Comparison of ENCODE assay signal across 25 cellular contexts in the genomic region with DNA sequence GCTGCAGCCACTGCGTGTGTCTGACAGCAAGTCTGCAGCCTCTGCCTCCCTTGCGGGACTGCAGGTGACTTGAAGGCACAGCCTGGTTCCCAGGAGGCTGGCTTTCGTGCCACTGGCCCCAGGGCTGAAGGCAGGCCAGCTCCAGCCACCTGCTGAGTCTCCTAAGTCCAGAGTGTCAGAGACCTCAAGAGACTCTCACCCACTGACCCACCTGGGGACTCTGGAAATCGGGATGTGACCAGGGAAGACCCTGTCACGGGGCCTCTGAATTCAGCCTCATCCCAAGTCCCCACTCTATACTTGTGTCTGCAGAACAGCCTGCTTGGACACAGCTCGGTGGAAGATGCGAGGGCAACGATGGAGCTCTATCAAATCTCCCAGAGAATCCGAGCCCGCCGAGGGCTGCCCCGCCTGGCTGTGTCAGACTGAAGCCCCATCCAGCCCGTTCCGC. TPM values are rescaled to one million over a fixed set of nuclear protein-coding genes. Genes with fewer than 3 reads are reported as not detected.
A peak's percentile ranks its signal among the peaks of the same experiment; 100 is the strongest.
DNase-seq lines count a peak whose midpoint lies in the region; ATAC-seq and TF ChIP-seq lines count a peak whose summit lies in the region.
"Had no signal": no experiment of that assay in that cellular context is flagged by ENCODE, and none has a peak within 500 bp of the region (broad histone marks: within the 10 kb centered on the region; RNA-seq: fewer than 3 reads in every experiment).

No MANE protein-coding gene starts in this region.

- H3K4me1 ChIP-seq in lung (ENCODE audit: control insufficient read depth in 2 of 2, insufficient read depth in 2 of 2, low read length in 2 of 2) (peaks cover 0 to 11% of the 10 kb centered on the region in 2 donors), ovary (ENCODE audit: insufficient read depth) (no peaks in the 10 kb centered on the region), osteoblast (ENCODE audit: insufficient read depth, low read length) (peaks cover 12% of the 10 kb centered on the region)
- H3K4me1 ChIP-seq: A549, neural progenitor cell had no signal

- H3K27me3 ChIP-seq in lung (ENCODE audit: control insufficient read depth, insufficient read depth) (no peaks in the 10 kb centered on the region), ovary (no peaks in the 10 kb centered on the region), osteoblast (ENCODE audit: insufficient read depth, low read length) (no peaks in the 10 kb centered on the region)
- H3K27me3 ChIP-seq: neural progenitor cell, upper lobe of left lung had no signal

- H3K9me3 Mint-ChIP-seq in activated CD4-positive, alpha-beta T cell treated with anti-CD3 and anti-CD28 coated beads, Interleukin-2, amount 10 ng/mL, durations not matched to agents 7 days and 5 days, result no peaks in the 10 kb centered on the region
- H3K9me3 Mint-ChIP-seq in activated B cell treated with CpG ODN at 0.5 μM for 24 hours, result no peaks in the 10 kb centered on the region
- no peaks in the 10 kb centered on the region for H3K9me3 Mint-ChIP-seq in stimulated activated memory B cell treated with anti-CD40 and anti-IgM and Interleukin-4, amounts not matched to agents 10 μg/mL and 1 μg/mL and 100 μg/mL, for 72 hours
- H3K9me3 Mint-ChIP-seq: activated naive CD4-positive, alpha-beta T cell treated with anti-CD3 and anti-CD28 coated beads for 36 hours; activated T-cell treated with anti-CD3 and anti-CD28 coated beads, Interleukin-2, amount 50 U/mL, for 4 hours; neural progenitor cell had no signal

- peak overlapping the region; percentile 69 for H3K27ac Mint-ChIP-seq in activated CD4-positive, alpha-beta T cell treated with anti-CD3 and anti-CD28 coated beads, Interleukin-2, amount 10 ng/mL, durations not matched to agents 7 days and 5 days
- H3K27ac Mint-ChIP-seq in activated B cell treated with CpG ODN at 0.5 μM for 24 hours, result peak overlapping the region; percentile 80
- peak overlapping the region; percentile 88 for H3K27ac Mint-ChIP-seq in stimulated activated memory B cell treated with anti-CD40 and anti-IgM and Interleukin-4, amounts not matched to agents 10 μg/mL and 1 μg/mL and 100 μg/mL, for 72 hours
- H3K27ac Mint-ChIP-seq: activated naive CD4-positive, alpha-beta T cell treated with anti-CD3 and anti-CD28 coated beads for 36 hours; neural progenitor cell had no signal

- H3K27ac ChIP-seq in lung (ENCODE audit: low read depth in 1 of 2, low read length in 1 of 2) (no peak overlapping the region), ovary (no peak overlapping the region), osteoblast (ENCODE audit: low read depth, low read length) (no peak overlapping the region)
- H3K27ac ChIP-seq: A549, HL-60, neural progenitor cell, upper lobe of left lung had no signal

- 91 to 94% methylated on average over 14 of the region's 14 CpGs for WGBS in lung, 2 donors
- WGBS in ovary, 3 donors, result 80 to 89% (median 88%) methylated on average over 14 of the region's 14 CpGs

- H3K79me2 ChIP-seq in osteoblast (ENCODE audit: insufficient read depth, low read length), result no peaks in the 10 kb centered on the region

- CTCF ChIA-PET in activated CD4-positive, alpha-beta T cell treated with anti-CD3 and anti-CD28 coated beads, Interleukin-2, amount 10 ng/mL, durations not matched to agents 7 days and 5 days (lab: Charles Lee), result interaction anchor here (1.4 kb wide), 1 partner anchor 31 kb away, joined by 3 read pairs; no protein-coding TSS in a partner anchor
- CTCF ChIA-PET in activated B cell treated with CpG ODN at 0.5 μM for 24 hours (lab: Charles Lee), result interaction anchor here (1.3 to 9.3 kb wide), 3 partner anchors 9 to 31 kb away, joined by 3 to 79 read pairs (median 3); no protein-coding TSS in a partner anchor

- H2AFZ ChIP-seq in osteoblast (ENCODE audit: low read length), result no peak overlapping the region
- H2AFZ ChIP-seq: neural progenitor cell had no signal

- no peak for TF ChIP-seq EP300 in ovary (IDR thresholded peaks at IDR 0.05)

- ATAC-seq in activated B cell treated with CpG ODN at 0.5 μM for 24 hours (ENCODE audit: low read depth) (no peak), lung (ENCODE audit: insufficient read depth, low FRiP score) (no peak), left lobe of liver (no peak)
- no peak for ATAC-seq in stimulated activated memory B cell treated with anti-CD40 and anti-IgM and Interleukin-4, amounts not matched to agents 10 μg/mL and 1 μg/mL and 100 μg/mL, for 72 hours
- ATAC-seq: A549; activated T-cell treated with anti-CD3 and anti-CD28 coated beads, Interleukin-2, amount 50 U/mL, for 4 hours; HepG2; left ventricle myocardium superior; mucosa of descending colon had no signal

- peaks cover 45% of the 10 kb centered on the region for H3K4me1 Mint-ChIP-seq in activated CD4-positive, alpha-beta T cell treated with anti-CD3 and anti-CD28 coated beads, Interleukin-2, amount 10 ng/mL, durations not matched to agents 7 days and 5 days
- peaks cover 86% of the 10 kb centered on the region for H3K4me1 Mint-ChIP-seq in activated B cell treated with CpG ODN at 0.5 μM for 24 hours
- H3K4me1 Mint-ChIP-seq in stimulated activated memory B cell treated with anti-CD40 and anti-IgM and Interleukin-4, amounts not matched to agents 10 μg/mL and 1 μg/mL and 100 μg/mL, for 72 hours, result peaks cover 63% of the 10 kb centered on the region

- DNase-seq in activated CD4-positive, alpha-beta T cell treated with anti-CD3 and anti-CD28 coated beads, Interleukin-2, amount 10 ng/mL, durations not matched to agents 7 days and 5 days, result no peak
- no peak for DNase-seq in activated CD4-positive, alpha-beta T cell treated with anti-CD3 and anti-CD28 coated beads, Interleukin-2, amount 50 U/mL, for 1 hour
- DNase-seq in activated B cell treated with CpG ODN at 0.5 μM for 24 hours (peak; percentile 15), lung (ENCODE audit: low spot score) (peak; percentile 24), ovary (no peak), left lobe of liver (ENCODE audit: low spot score) (no peak), osteoblast (ENCODE audit: insufficient read length, low spot score, missing footprints) (no peak)
- DNase-seq: activated CD4-positive, alpha-beta T cell treated with anti-CD3 and anti-CD28 coated beads, Interleukin-2, amount 50 U/mL, for 4 hours; activated naive CD4-positive, alpha-beta T cell treated with anti-CD3 and anti-CD28 coated beads for 36 hours; activated T-cell treated with anti-CD3 and anti-CD28 coated beads, Interleukin-2, amount 50 U/mL, for 4 hours; foreskin melanocyte; immature natural killer cell; left ventricle myocardium superior; mucosa of descending colon; NCI-H1092 treated with DMSO at 0.1 percent for 48 hours; NCI-H2029 treated with DMSO at 0.1 percent for 48 hours; OCI-M1; Right ventricle myocardium superior; stimulated activated CD4-positive, alpha-beta T cell treated with anti-CD3 and anti-CD28 coated beads, Interleukin-4, amount 100 ng/mL, for 1 hour had no signal

- H3K4me3 Mint-ChIP-seq in activated CD4-positive, alpha-beta T cell treated with anti-CD3 and anti-CD28 coated beads, Interleukin-2, amount 10 ng/mL, durations not matched to agents 7 days and 5 days, result no peak overlapping the region
- H3K4me3 Mint-ChIP-seq in activated B cell treated with CpG ODN at 0.5 μM for 24 hours, result no peak overlapping the region
- no peak overlapping the region for H3K4me3 Mint-ChIP-seq in stimulated activated memory B cell treated with anti-CD40 and anti-IgM and Interleukin-4, amounts not matched to agents 10 μg/mL and 1 μg/mL and 100 μg/mL, for 72 hours
- H3K4me3 Mint-ChIP-seq: activated naive CD4-positive, alpha-beta T cell treated with anti-CD3 and anti-CD28 coated beads for 36 hours; activated T-cell treated with anti-CD3 and anti-CD28 coated beads, Interleukin-2, amount 50 U/mL, for 4 hours; immature natural killer cell; neural progenitor cell had no signal

- intact Hi-C loops in activated B cell treated with CpG ODN at 0.5 μM for 24 hours (cut with micrococcal nuclease) (loop anchor here (5.0 kb wide), 1 partner anchor 47 kb away; no protein-coding TSS in a partner anchor), ovary (cut with DNase I) (loop anchor here (5.0 to 10.0 kb wide), 3 partner anchors 177 to 182 kb away; no protein-coding TSS in a partner anchor)

- no peaks in the 10 kb centered on the region for H4K20me1 ChIP-seq in osteoblast (ENCODE audit: insufficient read depth, low read length)

- no peak overlapping the region for H3K4me2 ChIP-seq in osteoblast (ENCODE audit: insufficient read depth, low read length)
- H3K4me2 ChIP-seq: A549, neural progenitor cell had no signal

- H3K27me3 Mint-ChIP-seq in activated CD4-positive, alpha-beta T cell treated with anti-CD3 and anti-CD28 coated beads, Interleukin-2, amount 10 ng/mL, durations not matched to agents 7 days and 5 days, result no peaks in the 10 kb centered on the region
- H3K27me3 Mint-ChIP-seq in activated B cell treated with CpG ODN at 0.5 μM for 24 hours, result no peaks in the 10 kb centered on the region
- no peaks in the 10 kb centered on the region for H3K27me3 Mint-ChIP-seq in stimulated activated memory B cell treated with anti-CD40 and anti-IgM and Interleukin-4, amounts not matched to agents 10 μg/mL and 1 μg/mL and 100 μg/mL, for 72 hours

- TF ChIP-seq CTCF in activated B cell treated with CpG ODN at 0.5 μM for 24 hours (IDR thresholded peaks at IDR 0.05) (no peak), lung (IDR thresholded peaks at IDR 0.05; ENCODE audit: control extremely low read depth, extremely low read depth) (no peak), ovary (IDR thresholded peaks at IDR 0.05) (no peak), osteoblast (IDR thresholded peaks at IDR 0.05; ENCODE audit: extremely low read depth, low read depth, low read length) (no peak)

- H3K36me3 ChIP-seq in lung (ENCODE audit: control insufficient read depth in 2 of 2, insufficient read depth in 2 of 2, low read length in 2 of 2) (peaks cover 0 to 17% of the 10 kb centered on the region in 2 donors), ovary (no peaks in the 10 kb centered on the region), osteoblast (ENCODE audit: insufficient read depth, low read length) (no peaks in the 10 kb centered on the region)
- H3K36me3 ChIP-seq: neural progenitor cell had no signal

- no peaks in the 10 kb centered on the region for H3K9me3 ChIP-seq in lung (ENCODE audit: control insufficient read depth in 2 of 2, insufficient read depth in 1 of 2, low read length in 1 of 2)
- no peaks in the 10 kb centered on the region for H3K9me3 ChIP-seq in ovary
- no peaks in the 10 kb centered on the region for H3K9me3 ChIP-seq in osteoblast (ENCODE audit: low read depth, low read length)
- H3K9me3 ChIP-seq: A549, mucosa of descending colon, upper lobe of left lung had no signal

- no peak for TF ChIP-seq POLR2A in ovary (IDR thresholded peaks at IDR 0.05)

- POLR2A ChIA-PET in activated CD4-positive, alpha-beta T cell treated with anti-CD3 and anti-CD28 coated beads, Interleukin-2, amount 10 ng/mL, durations not matched to agents 7 days and 5 days (lab: Charles Lee), result no interaction called here
- POLR2A ChIA-PET in activated B cell treated with CpG ODN at 0.5 μM for 24 hours (lab: Charles Lee), result interaction anchor here (1.8 to 4.7 kb wide), 4 partner anchors 8 to 34 kb away, joined by 9 to 42 read pairs (median 15); partner anchors contain the start of gene AEN

- H3K36me3 Mint-ChIP-seq in activated CD4-positive, alpha-beta T cell treated with anti-CD3 and anti-CD28 coated beads, Interleukin-2, amount 10 ng/mL, durations not matched to agents 7 days and 5 days (ENCODE audit: low read depth), result peaks cover 32% of the 10 kb centered on the region
- H3K36me3 Mint-ChIP-seq in activated B cell treated with CpG ODN at 0.5 μM for 24 hours (ENCODE audit: low read depth), result peaks cover 29% of the 10 kb centered on the region
- peaks cover 20% of the 10 kb centered on the region for H3K36me3 Mint-ChIP-seq in stimulated activated memory B cell treated with anti-CD40 and anti-IgM and Interleukin-4, amounts not matched to agents 10 μg/mL and 1 μg/mL and 100 μg/mL, for 72 hours
- H3K36me3 Mint-ChIP-seq: neural progenitor cell had no signal

- no peak overlapping the region for H3K4me3 ChIP-seq in lung
- no peak overlapping the region for H3K4me3 ChIP-seq in ovary
- H3K4me3 ChIP-seq in osteoblast (ENCODE audit: insufficient read depth, low read length), result no peak overlapping the region
- H3K4me3 ChIP-seq: A549, mucosa of descending colon, neural progenitor cell, upper lobe of left lung had no signal

RNA-seq across cellular contexts. Expression of gene ISG20, which starts 16.3 kb away (rescaled TPM):
- total RNA-seq in activated CD4-positive, alpha-beta T cell treated with anti-CD3 and anti-CD28 coated beads, Interleukin-2, amount 10 ng/mL, durations not matched to agents 7 days and 5 days, result 100 to 1,000 TPM; 206 to 236 TPM
- total RNA-seq in activated B cell treated with CpG ODN at 0.5 μM for 24 hours, result 84.6 and 87.1 TPM in 2 replicates
- 10 to 100 TPM; 18.5 to 35.6 TPM for total RNA-seq in lung
- 10 to 100 TPM; 57.7 to 61.6 TPM for polyA plus RNA-seq in lung
- total RNA-seq in ovary, result 10 to 100 TPM in 6 of 7 donors, 1 to 10 TPM in 1; 7.2 to 58.6 (median 19.4) TPM
- polyA plus RNA-seq in ovary, result 10 to 100 TPM in 1 of 2 donors, under 1 TPM in 1; 0.88 to 11.5 TPM
- 5.7 TPM for total RNA-seq in left lobe of liver
- 2.1 and 3.3 TPM in 2 replicates for total RNA-seq in osteoblast

RNA-seq across cellular contexts. Expression of gene AEN, which starts 34.0 kb away (rescaled TPM):
- 10 to 100 TPM; 45.7 to 52.5 TPM for total RNA-seq in activated CD4-positive, alpha-beta T cell treated with anti-CD3 and anti-CD28 coated beads, Interleukin-2, amount 10 ng/mL, durations not matched to agents 7 days and 5 days
- total RNA-seq in activated B cell treated with CpG ODN at 0.5 μM for 24 hours, result 40.1 and 41.9 TPM in 2 replicates
- total RNA-seq in lung, result 10 to 100 TPM in 1 of 2 donors, 1 to 10 TPM in 1; 4.2 to 15.4 TPM
- polyA plus RNA-seq in lung, result 10 to 100 TPM; 11.4 to 15.4 TPM
- total RNA-seq in ovary, result 10 to 100 TPM; 11.3 to 27.1 (median 16.9) TPM
- polyA plus RNA-seq in ovary, result 1 to 10 TPM; 6.9 to 8.0 TPM
- total RNA-seq in left lobe of liver, result 7.1 TPM
- 43.9 and 46.3 TPM in 2 replicates for total RNA-seq in osteoblast

Comparison
In these comparisons a context has a peak if more than half of its experiments do, and no peak if none do; other contexts are left out.
1. DNase-seq: peak in activated B cell treated with CpG ODN at 0.5 μM for 24 hours (single experiment) and lung (single experiment); none in activated CD4-positive, alpha-beta T cell treated with anti-CD3 and anti-CD28 coated beads, Interleukin-2, amount 10 ng/mL, durations not matched to agents 7 days and 5 days (single experiment), activated CD4-positive, alpha-beta T cell treated with anti-CD3 and anti-CD28 coated beads, Interleukin-2, amount 50 U/mL, for 1 hour (single experiment), ovary (0 of 5), left lobe of liver (single experiment) and osteoblast (single experiment).
2. Peak in every context shown above with its lines, with median percentiles within 50 percentile points of each other: H3K27ac Mint-ChIP-seq.